ENCODE assay signal across 12 cellular contexts in the genomic region with DNA sequence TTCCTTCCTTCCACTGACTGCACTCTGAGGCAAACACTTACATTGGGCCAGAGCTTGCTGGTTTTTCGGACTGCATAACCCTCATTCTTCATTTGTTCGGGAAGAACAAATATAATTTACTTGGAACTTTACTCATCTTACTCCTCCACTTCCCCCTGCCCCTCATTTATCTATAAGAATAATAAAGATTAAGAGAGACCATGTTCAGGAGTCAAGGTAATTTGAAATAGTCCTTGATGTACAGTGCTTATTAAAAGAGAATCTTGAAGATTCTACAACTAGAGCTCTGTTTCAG.
"Had no signal": no experiment of that assay in that cellular context is flagged by ENCODE, and none has a peak within 500 bp of the region (broad histone marks: within the 10 kb centered on the region; RNA-seq: fewer than 3 reads in every experiment).

No MANE protein-coding gene starts in this region.

- H3K4me1 ChIP-seq: ascending aorta, esophagus muscularis mucosa, psoas muscle, testis had no signal

- H3K4me3 Mint-ChIP-seq: activated CD4-positive, alpha-beta memory T cell treated with anti-CD3 and anti-CD28 coated beads, Interleukin-2, amount 10 ng/mL, durations not matched to agents 7 days and 5 days; activated CD4-positive, alpha-beta T cell treated with anti-CD3 and anti-CD28 coated beads for 36 hours; nephron had no signal

- H3K4me3 ChIP-seq: ascending aorta, esophagus muscularis mucosa, psoas muscle, testis had no signal

- H3K27ac ChIP-seq: ascending aorta, esophagus muscularis mucosa, psoas muscle, testis had no signal

- H3K4me1 Mint-ChIP-seq: activated CD4-positive, alpha-beta memory T cell treated with anti-CD3 and anti-CD28 coated beads, Interleukin-2, amount 10 ng/mL, durations not matched to agents 7 days and 5 days had no signal

- H3K27me3 ChIP-seq: ascending aorta, esophagus muscularis mucosa, testis had no signal

- ATAC-seq: left lobe of liver; psoas muscle; sciatic nerve; stimulated activated naive CD8-positive, alpha-beta T cell treated with anti-CD3 and anti-CD28 coated beads, Interleukin-15, amount 100 ng/mL, for 72 hours had no signal

- H3K27ac Mint-ChIP-seq: activated CD4-positive, alpha-beta memory T cell treated with anti-CD3 and anti-CD28 coated beads, Interleukin-2, amount 10 ng/mL, durations not matched to agents 7 days and 5 days; activated CD4-positive, alpha-beta T cell treated with anti-CD3 and anti-CD28 coated beads for 36 hours; stimulated activated naive CD8-positive, alpha-beta T cell treated with anti-CD3 and anti-CD28 coated beads, Interleukin-15, amount 100 ng/mL, for 72 hours had no signal

- H3K27me3 Mint-ChIP-seq: activated CD4-positive, alpha-beta memory T cell treated with anti-CD3 and anti-CD28 coated beads, Interleukin-2, amount 10 ng/mL, durations not matched to agents 7 days and 5 days; activated CD4-positive, alpha-beta T cell treated with anti-CD3 and anti-CD28 coated beads for 36 hours; stimulated activated naive CD8-positive, alpha-beta T cell treated with anti-CD3 and anti-CD28 coated beads, Interleukin-15, amount 100 ng/mL, for 72 hours had no signal

- DNase-seq: activated CD4-positive, alpha-beta memory T cell treated with anti-CD3 and anti-CD28 coated beads, Interleukin-2, amount 10 ng/mL, durations not matched to agents 7 days and 5 days; activated CD4-positive, alpha-beta T cell treated with anti-CD3 and anti-CD28 coated beads for 36 hours; psoas muscle; stimulated activated CD4-positive, alpha-beta T cell treated with anti-CD3 and anti-CD28 coated beads, Interleukin-12 subunit alpha, Interleukin-12 subunit beta, amount 100 ng/mL, for 4 hours; stimulated activated naive CD8-positive, alpha-beta T cell treated with anti-CD3 and anti-CD28 coated beads, Interleukin-15, amount 100 ng/mL, for 72 hours; T1000; testis had no signal

- H3K9me3 ChIP-seq: ascending aorta, esophagus muscularis mucosa, psoas muscle, testis had no signal

- H3K36me3 ChIP-seq: ascending aorta, esophagus muscularis mucosa had no signal
